15 cellular contexts compared by ENCODE assay signal in genomic region chr1:245984390-245985155, GRCh38.
A peak's percentile ranks its signal among the peaks of the same experiment; 100 is the strongest.
DNase-seq lines count a peak whose midpoint lies in the region; ATAC-seq and TF ChIP-seq lines count a peak whose summit lies in the region.
"Had no signal": no experiment of that assay in that cellular context is flagged by ENCODE, and none has a peak within 500 bp of the region (broad histone marks: within the 10 kb centered on the region; RNA-seq: fewer than 3 reads in every experiment).

No MANE protein-coding gene starts in this region.

- no peaks in the 10 kb centered on the region for H3K27me3 Mint-ChIP-seq in CD4-positive, CD25-positive, alpha-beta regulatory T cell

- H3K4me1 ChIP-seq in CD4-positive, CD25-positive, alpha-beta regulatory T cell (ENCODE audit: control insufficient read depth, insufficient read depth, low read length, poor library complexity, severe bottlenecking): no peaks in the 10 kb centered on the region
- H3K4me1 ChIP-seq in hepatocyte (ENCODE audit: insufficient read depth): peaks cover 20% of the 10 kb centered on the region

- no peak overlapping the region for H3K4me3 ChIP-seq in CD4-positive, CD25-positive, alpha-beta regulatory T cell (ENCODE audit: low read depth, low read length)
- H3K4me3 ChIP-seq in hepatocyte: no peak overlapping the region
- H3K4me3 ChIP-seq: PC-9, SJSA1 had no signal

- 85% methylated on average over 7 of the region's 7 CpGs for WGBS in hepatocyte (ENCODE audit: low lambda C conversion rate, missing lambda C conversion rate)

- H2AFZ ChIP-seq in hepatocyte: no peak overlapping the region
- H2AFZ ChIP-seq: PC-9 had no signal

- H4K20me1 ChIP-seq in hepatocyte (ENCODE audit: insufficient read depth, poor library complexity, severe bottlenecking): no peaks in the 10 kb centered on the region

- no peak for ATAC-seq in CD4-positive, CD25-positive, alpha-beta regulatory T cell (ENCODE audit: low read depth in 2 of 2)
- peak; percentile 56 for ATAC-seq in HG03432 (IDR thresholded peaks at IDR 0.05; ENCODE audit: unreplicated experiment)
- no peak for ATAC-seq in GM18907 (IDR thresholded peaks at IDR 0.05; ENCODE audit: unreplicated experiment)

- peaks cover 4% of the 10 kb centered on the region for H3K36me3 Mint-ChIP-seq in CD4-positive, CD25-positive, alpha-beta regulatory T cell

- H3K27ac ChIP-seq in CD4-positive, CD25-positive, alpha-beta regulatory T cell (ENCODE audit: insufficient read depth, low read length, poor library complexity, severe bottlenecking): no peak overlapping the region
- peak overlapping the region; percentile 21 for H3K27ac ChIP-seq in hepatocyte
- H3K27ac ChIP-seq: HL-60, PC-9, SJSA1 had no signal

- in situ Hi-C loops in GM13977 (cut with MboI; ENCODE audit: low pct_unique_long_range_greater_than_20kb, low sequenced_read_pairs, unreplicated experiment): no loop called here

- no peak overlapping the region for H3K4me3 Mint-ChIP-seq in CD4-positive, CD25-positive, alpha-beta regulatory T cell

- no peaks in the 10 kb centered on the region for H3K9me2 ChIP-seq in hepatocyte (replicated peaks; ENCODE audit: insufficient read depth)

- H3K27me3 ChIP-seq in CD4-positive, CD25-positive, alpha-beta regulatory T cell (ENCODE audit: control insufficient read depth, insufficient read depth, low read length): no peaks in the 10 kb centered on the region
- H3K27me3 ChIP-seq in hepatocyte: no peaks in the 10 kb centered on the region
- H3K27me3 ChIP-seq: SJSA1 had no signal

- H3K79me2 ChIP-seq in hepatocyte: no peaks in the 10 kb centered on the region

- H3K9me3 Mint-ChIP-seq in CD4-positive, CD25-positive, alpha-beta regulatory T cell: no peaks in the 10 kb centered on the region

- no peak for DNase-seq in CD4-positive, CD25-positive, alpha-beta regulatory T cell
- DNase-seq in GM13977 (ENCODE audit: low spot score) (peak; percentile 36), hepatocyte (ENCODE audit: low spot score) (no peak), GF-D8 (lab: John Stamatoyannopoulos, UW) (no peak)
- DNase-seq in activated effector memory CD4-positive, alpha-beta T cell treated with anti-CD3 and anti-CD28 coated beads, Interleukin-2, amount 50 U/mL, for 16 hours: no peak
- DNase-seq: C1 segment of cervical spinal cord, GOT3, NCI-H1417, NCI-H2029 treated with DMSO at 0.1 percent for 48 hours, NCI-H524, PC-9 had no signal

- peak overlapping the region in 2 of 3 donors; percentile 3 to 94 for H3K27ac Mint-ChIP-seq in CD4-positive, CD25-positive, alpha-beta regulatory T cell

- no peak overlapping the region for H3K4me2 ChIP-seq in hepatocyte
- H3K4me2 ChIP-seq: PC-9 had no signal

- peaks cover 3 to 7% (median 4%) of the 10 kb centered on the region in 4 donors for H3K4me1 Mint-ChIP-seq in CD4-positive, CD25-positive, alpha-beta regulatory T cell

- TF ChIP-seq CTCF in GM13977 (IDR thresholded peaks at IDR 0.05; ENCODE audit: extremely low read depth, insufficient read depth, missing control alignments) (no peak), hepatocyte (IDR thresholded peaks at IDR 0.05; ENCODE audit: poor library complexity) (no peak)

- H3K9me3 ChIP-seq in CD4-positive, CD25-positive, alpha-beta regulatory T cell (ENCODE audit: control insufficient read depth in 2 of 2, low read length in 2 of 2): no peaks in the 10 kb centered on the region
- H3K9me3 ChIP-seq in hepatocyte (ENCODE audit: low read depth): no peaks in the 10 kb centered on the region
- H3K9me3 ChIP-seq: SJSA1 had no signal

- H3K36me3 ChIP-seq in CD4-positive, CD25-positive, alpha-beta regulatory T cell (ENCODE audit: control insufficient read depth, insufficient read depth, low read length): no peaks in the 10 kb centered on the region
- H3K36me3 ChIP-seq in hepatocyte (replicated peaks; ENCODE audit: insufficient read depth, low read depth): no peaks in the 10 kb centered on the region
- H3K36me3 ChIP-seq: SJSA1 had no signal
